17 cellular contexts compared by ENCODE assay signal in genomic region chr3:141623732-141624131, GRCh38.
"Had no signal": no experiment of that assay in that cellular context is flagged by ENCODE, and none has a peak within 500 bp of the region (broad histone marks: within the 10 kb centered on the region; RNA-seq: fewer than 3 reads in every experiment).

No MANE protein-coding gene starts in this region.

- H3K36me3 ChIP-seq: colonic mucosa, esophagus muscularis mucosa, gastroesophageal sphincter, heart left ventricle, left lung, lower lobe of right lung had no signal

- H3K9me3 ChIP-seq: colonic mucosa, lower lobe of right lung had no signal

- H3K27ac ChIP-seq: colonic mucosa, esophagus muscularis mucosa, foreskin keratinocyte, gastroesophageal sphincter, heart left ventricle, left lung, lower lobe of right lung had no signal

- H3K27me3 ChIP-seq: colonic mucosa, esophagus muscularis mucosa, foreskin keratinocyte, gastroesophageal sphincter, heart left ventricle, left lung had no signal

- DNase-seq: colonic mucosa; cortex of kidney; effector CD4-positive, alpha-beta T cell; effector memory CD4-positive, alpha-beta T cell; foreskin keratinocyte; heart left ventricle; hippocampal formation; left cardiac atrium; left lung; left ventricle myocardium superior; lower lobe of right lung; mesenchymal stem cell; naive thymus-derived CD4-positive, alpha-beta T cell had no signal

- H3K4me1 Mint-ChIP-seq: mesothelial cell of epicardium had no signal

- H3K4me1 ChIP-seq: colonic mucosa, esophagus muscularis mucosa, gastroesophageal sphincter, heart left ventricle, left lung, lower lobe of right lung had no signal

- ATAC-seq: foreskin keratinocyte; gastroesophageal sphincter; heart left ventricle; left cardiac atrium; left lung; left ventricle myocardium superior; lower lobe of right lung; naive thymus-derived CD4-positive, alpha-beta T cell had no signal

- H3K27ac Mint-ChIP-seq: dendritic cell treated with granulocyte-macrophage colony-stimulating factor and Interleukin-4, amounts not matched to agents 40 ng/mL and 50 ng/mL, for 4 days; mesothelial cell of epicardium; naive thymus-derived CD4-positive, alpha-beta T cell had no signal

- H3K36me3 Mint-ChIP-seq: mesothelial cell of epicardium had no signal

- H3K27me3 Mint-ChIP-seq: dendritic cell treated with granulocyte-macrophage colony-stimulating factor and Interleukin-4, amounts not matched to agents 40 ng/mL and 50 ng/mL, for 4 days; naive thymus-derived CD4-positive, alpha-beta T cell had no signal

- H3K4me3 Mint-ChIP-seq: dendritic cell treated with granulocyte-macrophage colony-stimulating factor and Interleukin-4, amounts not matched to agents 40 ng/mL and 50 ng/mL, for 4 days; mesothelial cell of epicardium; naive thymus-derived CD4-positive, alpha-beta T cell had no signal

- H3K4me3 ChIP-seq: colonic mucosa, esophagus muscularis mucosa, gastroesophageal sphincter, heart left ventricle, left lung, lower lobe of right lung had no signal
